In the genomic region with DNA sequence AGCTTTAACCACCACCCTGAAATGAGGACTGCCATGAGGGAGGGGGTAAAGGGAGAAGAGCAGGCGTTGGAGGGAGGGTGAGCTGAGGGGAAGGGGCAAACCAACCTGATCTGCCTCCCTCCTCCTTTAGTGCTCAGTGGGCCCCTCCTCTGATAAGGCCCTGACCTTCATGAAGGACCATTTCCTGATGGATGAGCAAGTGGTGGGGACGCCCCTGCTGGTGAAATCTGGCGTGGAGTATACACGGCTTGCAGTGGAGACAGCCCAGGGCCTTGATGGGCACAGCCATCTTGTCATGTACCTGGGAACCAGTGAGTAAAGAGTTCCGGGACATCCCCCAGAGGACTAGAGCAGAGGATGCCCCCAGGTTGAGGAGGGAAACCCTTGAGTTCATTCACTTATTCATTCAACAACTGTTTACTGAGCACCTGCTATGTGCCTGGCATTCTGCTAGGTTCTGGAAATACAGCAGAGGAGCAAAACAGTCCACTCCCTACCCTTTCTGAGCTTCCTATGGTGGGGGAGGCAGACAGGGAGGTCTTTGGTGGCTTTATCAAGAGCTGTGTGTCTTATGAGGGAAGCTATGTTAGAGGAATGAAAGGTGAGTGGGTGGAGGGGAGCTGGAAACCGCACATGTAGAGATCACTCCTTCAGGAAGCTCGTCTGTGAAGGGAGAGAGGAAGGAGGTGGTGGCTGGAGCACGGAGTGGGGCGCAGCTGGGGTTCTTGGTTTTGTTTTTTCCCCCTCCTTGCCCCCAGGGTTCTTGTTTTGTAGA, we compare ENCODE assay signal across 1 cellular context.
TF ChIP-seq lines count a peak whose summit lies in the region.

No MANE protein-coding gene starts in this region.

TF ChIP-seq in HEK293, 187 proteins besides CTCF, POLR2A, EP300 and RAD21:
- TF ChIP-seq ZNF302 (tag by site-specific recombination; IDR thresholded peaks at IDR 0.05; ENCODE audit: low read depth) (no peak), ZBTB21 (tag by site-specific recombination; IDR thresholded peaks at IDR 0.05) (no peak), ZSCAN23 (tag by site-specific recombination; IDR thresholded peaks at IDR 0.05) (no peak), ZNF114 (tag by site-specific recombination; IDR thresholded peaks at IDR 0.05) (no peak), ZNF664 (tag by site-specific recombination; IDR thresholded peaks at IDR 0.05) (peak; percentile 89), ZNF324 (tag by site-specific recombination; IDR thresholded peaks at IDR 0.05) (no peak), ZNF341 (tag by site-specific recombination; IDR thresholded peaks at IDR 0.05; ENCODE audit: low read depth) (peak; percentile 37; the same call in 1 of the 2 replicates), ZNF658 (tag by site-specific recombination; IDR thresholded peaks at IDR 0.05) (no peak)
